In genomic region chr11:119207607-119208006, GRCh38 we compare ENCODE assay signal across 8 cellular contexts. TPM values are rescaled to one million over a fixed set of nuclear protein-coding genes. Genes with fewer than 3 reads are reported as not detected.
DNase-seq lines count a peak whose midpoint lies in the region; ATAC-seq and TF ChIP-seq lines count a peak whose summit lies in the region.

No MANE protein-coding gene starts in this region.

- peaks cover 3% of the 10 kb centered on the region for H3K36me3 Mint-ChIP-seq in T-helper 17 cell (ENCODE audit: low read depth)

- no peaks in the 10 kb centered on the region for H3K36me3 ChIP-seq in testis (ENCODE audit: low read depth, missing control alignments)

- 27% methylated on average over 7 of the region's 7 CpGs for WGBS in right cardiac atrium
- WGBS in testis, 2 donors: 34 to 45% methylated on average over 7 of the region's 7 CpGs

- no peaks in the 10 kb centered on the region for H3K9me3 Mint-ChIP-seq in stimulated activated naive CD8-positive, alpha-beta T cell treated with anti-CD3 and anti-CD28 coated beads, Interleukin-15, amount 100 ng/mL, for 72 hours

- no peak for ATAC-seq in T-helper 17 cell
- ATAC-seq in right cardiac atrium: no peak
- ATAC-seq in stimulated activated naive CD8-positive, alpha-beta T cell treated with anti-CD3 and anti-CD28 coated beads, Interleukin-15, amount 100 ng/mL, for 72 hours: no peak
- no peak for ATAC-seq in GM19455 (IDR thresholded peaks at IDR 0.05; ENCODE audit: unreplicated experiment)

- H3K27me3 ChIP-seq in right cardiac atrium (ENCODE audit: control insufficient read depth, insufficient read depth) (no peaks in the 10 kb centered on the region), testis (no peaks in the 10 kb centered on the region)

- intact Hi-C loops in right cardiac atrium (cut with DNase I): loop anchor here in 3 of 4 donors (10.0 kb wide), 4 partner anchors 57 to 117 kb away; partner anchors contain the start of gene MCAM (in 1 of the 3)
- intact Hi-C loops in testis (cut with DNase I; ENCODE audit: low total_unique reads): loop anchor here (5.0 kb wide), 1 partner anchor 115 kb away; no protein-coding TSS in a partner anchor

- no peaks in the 10 kb centered on the region for H3K27me3 Mint-ChIP-seq in T-helper 17 cell
- H3K27me3 Mint-ChIP-seq in stimulated activated naive CD8-positive, alpha-beta T cell treated with anti-CD3 and anti-CD28 coated beads, Interleukin-15, amount 100 ng/mL, for 72 hours: no peaks in the 10 kb centered on the region

- DNase-seq in SKM-1 (lab: John Stamatoyannopoulos, UW; ENCODE audit: unreplicated experiment) (peak; percentile 13), SKM-1 treated with dmso at 0.1 percent for 144 hours (lab: John Stamatoyannopoulos, UW; ENCODE audit: unreplicated experiment) (no peak), T-helper 17 cell (no peak), right cardiac atrium (no peak), NCI-H2029 treated with DMSO at 0.1 percent for 48 hours (lab: John Stamatoyannopoulos, UW) (no peak), testis (no peak)
- no peak for DNase-seq in stimulated activated naive CD8-positive, alpha-beta T cell treated with anti-CD3 and anti-CD28 coated beads, Interleukin-15, amount 100 ng/mL, for 72 hours

- peak overlapping the region; percentile 95 for H3K27ac Mint-ChIP-seq in T-helper 17 cell
- no peak overlapping the region for H3K27ac Mint-ChIP-seq in stimulated activated naive CD8-positive, alpha-beta T cell treated with anti-CD3 and anti-CD28 coated beads, Interleukin-15, amount 100 ng/mL, for 72 hours

- peaks cover under 1% of the 10 kb centered on the region for H3K4me1 ChIP-seq in right cardiac atrium (ENCODE audit: control insufficient read depth, insufficient read depth, low read length)
- no peaks in the 10 kb centered on the region for H3K4me1 ChIP-seq in testis

- no peak overlapping the region for H3K27ac ChIP-seq in right cardiac atrium (ENCODE audit: low read length)
- peak overlapping the region in 1 of 2 donors; percentile 98 for H3K27ac ChIP-seq in testis

- no peaks in the 10 kb centered on the region for H3K9me3 ChIP-seq in T-helper 17 cell (ENCODE audit: control insufficient read depth, low read length, poor library complexity, severe bottlenecking)
- no peaks in the 10 kb centered on the region for H3K9me3 ChIP-seq in right cardiac atrium (ENCODE audit: control insufficient read depth, low read length)
- no peaks in the 10 kb centered on the region for H3K9me3 ChIP-seq in testis

- H3K4me3 Mint-ChIP-seq in T-helper 17 cell: peak overlapping the region; percentile 100
- H3K4me3 Mint-ChIP-seq in stimulated activated naive CD8-positive, alpha-beta T cell treated with anti-CD3 and anti-CD28 coated beads, Interleukin-15, amount 100 ng/mL, for 72 hours: peak overlapping the region; percentile 92 to 93

- H3K4me3 ChIP-seq in right cardiac atrium (ENCODE audit: low read length): peak overlapping the region; percentile 77
- peak overlapping the region in 1 of 2 donors; percentile 90 for H3K4me3 ChIP-seq in testis

- no peak for TF ChIP-seq CTCF in testis (IDR thresholded peaks at IDR 0.05)

- TF ChIP-seq POLR2A in testis (IDR thresholded peaks at IDR 0.05): no peak

- H3K4me1 Mint-ChIP-seq in T-helper 17 cell: peaks cover 21% of the 10 kb centered on the region
- H3K4me1 Mint-ChIP-seq in stimulated activated naive CD8-positive, alpha-beta T cell treated with anti-CD3 and anti-CD28 coated beads, Interleukin-15, amount 100 ng/mL, for 72 hours: peaks cover 34% of the 10 kb centered on the region

RNA-seq across cellular contexts. Expression of gene CBL, which starts 1.5 kb away (rescaled TPM):
- total RNA-seq in T-helper 17 cell: 10 to 100 TPM; 36.1 to 41.9 TPM
- total RNA-seq in right cardiac atrium: 10 to 100 TPM in 2 of 4 donors, 1 to 10 TPM in 2; 8.5 to 13.3 (median 10.3) TPM
- polyA plus RNA-seq in right cardiac atrium: 3.3 TPM
- total RNA-seq in testis: 10 to 100 TPM; 59.3 to 65.7 TPM
- 58.5 TPM for polyA plus RNA-seq in testis (ENCODE audit: insufficient read depth, low read depth, low replicate concordance)

RNA-seq across cellular contexts. Expression of gene NHERF4, which starts 22.3 kb away (rescaled TPM):
- total RNA-seq in T-helper 17 cell (1 to 10 TPM in 1 of 2 donors, under 1 TPM in 1; 0.65 to 1.0 TPM), right cardiac atrium (under 1 TPM in 3 of 4 donors, not detected in 1; 0.48 to 0.66 (median 0.56) TPM), testis (under 1 TPM in 1 of 2 donors, not detected in 1; 0.94 TPM)
- polyA plus RNA-seq in right cardiac atrium (0.11 TPM), testis (ENCODE audit: insufficient read depth, low read depth, low replicate concordance) (1.0 TPM)

RNA-seq across cellular contexts. Expression of gene NLRX1, which starts 39.1 kb away (rescaled TPM):
- total RNA-seq in T-helper 17 cell (1 to 10 TPM; 6.6 to 6.9 TPM), right cardiac atrium (10 to 100 TPM; 18.7 to 25.2 (median 22.7) TPM), testis (10 to 100 TPM; 16.2 to 21.4 TPM)
- polyA plus RNA-seq in right cardiac atrium (12.8 TPM), testis (ENCODE audit: insufficient read depth, low read depth, low replicate concordance) (9.4 TPM)

RNA-seq across cellular contexts. Expression of gene ABCG4, which starts 58.8 kb away (rescaled TPM):
- not detected for total RNA-seq in T-helper 17 cell
- 1 to 10 TPM in 3 of 4 donors, under 1 TPM in 1; 0.86 to 1.8 (median 1.5) TPM for total RNA-seq in right cardiac atrium
- 1.4 TPM for polyA plus RNA-seq in right cardiac atrium
- 1 to 10 TPM; 3.9 to 5.4 TPM for total RNA-seq in testis
- 11.2 TPM for polyA plus RNA-seq in testis (ENCODE audit: insufficient read depth, low read depth, low replicate concordance)
